ENCODE assay signal across 23 cellular contexts in genomic region chr2:2146220-2146619, GRCh38.
"Had no signal": no experiment of that assay in that cellular context is flagged by ENCODE, and none has a peak within 500 bp of the region (broad histone marks: within the 10 kb centered on the region; RNA-seq: fewer than 3 reads in every experiment).

No MANE protein-coding gene starts in this region.

- H3K36me3 Mint-ChIP-seq: IgD-negative memory B cell had no signal

- H3K27me3 Mint-ChIP-seq: IgD-negative memory B cell had no signal

- ATAC-seq: K562 had no signal

- H3K27me3 ChIP-seq: SJSA1 had no signal

- DNase-seq: Kasumi-1, MM.1S, NCI-H1092 treated with DMSO at 0.1 percent for 48 hours, NCI-H1436, NCI-H187, NCI-H2029, NCI-H2081 treated with DMSO at 0.1 percent for 48 hours, NCI-H2171, NCI-H226, NCI-H446, NCI-H510A, NCI-H524 treated with DMSO at 0.1 percent for 48 hours, NCI-H69, NCI-H774, Right ventricle myocardium superior, RPMI8226, SIG-M5 had no signal

- H3K36me3 ChIP-seq: SJSA1 had no signal

- H3K27ac Mint-ChIP-seq: IgD-negative memory B cell had no signal

- H3K4me1 Mint-ChIP-seq: IgD-negative memory B cell had no signal

- H3K27ac ChIP-seq: HL-60, KMS-11, SJSA1, SK-N-MC had no signal

- H3K9me3 ChIP-seq: SJSA1 had no signal

- H3K4me3 ChIP-seq: K562, SJSA1, SK-N-MC had no signal

- H3K4me3 Mint-ChIP-seq: IgD-negative memory B cell had no signal

- H3K4me1 ChIP-seq: SJSA1 had no signal
